13 cellular contexts compared by ENCODE assay signal in genomic region chr2:174587607-174588006, GRCh38. TPM values are rescaled to one million over a fixed set of nuclear protein-coding genes. Genes with fewer than 3 reads are reported as not detected.
A peak's percentile ranks its signal among the peaks of the same experiment; 100 is the strongest.
DNase-seq lines count a peak whose midpoint lies in the region; ATAC-seq and TF ChIP-seq lines count a peak whose summit lies in the region.
"Had no signal": no experiment of that assay in that cellular context is flagged by ENCODE, and none has a peak within 500 bp of the region (broad histone marks: within the 10 kb centered on the region; RNA-seq: fewer than 3 reads in every experiment).

No MANE protein-coding gene starts in this region.

- no peak for ATAC-seq in CD8-positive, alpha-beta T cell
- no peak for ATAC-seq in HG03025 (IDR thresholded peaks at IDR 0.05; ENCODE audit: low FRiP score, unreplicated experiment)

- DNase-seq in AG08395 (ENCODE audit: low spot score), result peak; percentile 26
- DNase-seq in CD8-positive, alpha-beta T cell, result peak in 1 of 7 experiments; percentile 45
- DNase-seq in activated CD4-positive, alpha-beta memory T cell treated with anti-CD3 and anti-CD28 coated beads, Interleukin-2, amount 10 ng/mL, durations not matched to agents 7 days and 5 days, result no peak
- DNase-seq in left kidney (ENCODE audit: low read depth, low spot score), result peak; percentile 61
- no peak for DNase-seq in osteocyte (ENCODE audit: extremely low spot score, unreplicated experiment)
- no peak for DNase-seq in esophagus squamous epithelium (lab: John Stamatoyannopoulos, UW)
- DNase-seq in GM19238 (ENCODE audit: insufficient read length, low spot score), result no peak
- DNase-seq: activated CD4-positive, alpha-beta T cell treated with anti-CD3 and anti-CD28 coated beads for 1 hour; C1 segment of cervical spinal cord; KBM-7; NCI-H69 had no signal

- no peaks in the 10 kb centered on the region for H3K9me3 ChIP-seq in CD8-positive, alpha-beta T cell (ENCODE audit: low read length)
- no peaks in the 10 kb centered on the region for H3K9me3 ChIP-seq in esophagus squamous epithelium
- H3K9me3 ChIP-seq: SJCRH30 had no signal

- H3K36me3 ChIP-seq in CD8-positive, alpha-beta T cell (ENCODE audit: insufficient read depth, low read length), result peaks cover 39% of the 10 kb centered on the region
- H3K36me3 ChIP-seq in esophagus squamous epithelium, result peaks cover 0 to 13% (median 0%) of the 10 kb centered on the region in 3 donors

- WGBS in esophagus squamous epithelium, 2 donors, result 79 to 88% methylated on average over 4 of the region's 4 CpGs

- no peaks in the 10 kb centered on the region for H3K9me3 Mint-ChIP-seq in CD8-positive, alpha-beta T cell
- no peaks in the 10 kb centered on the region for H3K9me3 Mint-ChIP-seq in activated CD4-positive, alpha-beta memory T cell treated with anti-CD3 and anti-CD28 coated beads, Interleukin-2, amount 10 ng/mL, durations not matched to agents 7 days and 5 days
- H3K9me3 Mint-ChIP-seq in osteocyte (ENCODE audit: unreplicated experiment), result no peaks in the 10 kb centered on the region

- POLR2A ChIA-PET in CD8-positive, alpha-beta T cell (lab: Charles Lee), result interaction anchor here (0.7 to 1.7 kb wide), 4 partner anchors 9 to 49 kb away, joined by 3 to 8 read pairs (median 4); partner anchors contain the start of gene WIPF1
- POLR2A ChIA-PET in activated CD4-positive, alpha-beta memory T cell treated with anti-CD3 and anti-CD28 coated beads, Interleukin-2, amount 10 ng/mL, durations not matched to agents 7 days and 5 days (lab: Charles Lee), result interaction anchor here (1.1 to 17.5 kb wide), 4 partner anchors 8 to 31 kb away, joined by 3 to 204 read pairs (median 4); partner anchors contain the start of gene WIPF1

- peaks cover 82% of the 10 kb centered on the region for H3K36me3 Mint-ChIP-seq in CD8-positive, alpha-beta T cell
- H3K36me3 Mint-ChIP-seq in activated CD4-positive, alpha-beta memory T cell treated with anti-CD3 and anti-CD28 coated beads, Interleukin-2, amount 10 ng/mL, durations not matched to agents 7 days and 5 days (ENCODE audit: low read depth), result peaks cover 79% of the 10 kb centered on the region
- peaks cover 11% of the 10 kb centered on the region for H3K36me3 Mint-ChIP-seq in osteocyte (ENCODE audit: unreplicated experiment)

- H3K4me3 ChIP-seq in CD8-positive, alpha-beta T cell (ENCODE audit: low read depth, low read length), result no peak overlapping the region
- no peak overlapping the region for H3K4me3 ChIP-seq in esophagus squamous epithelium
- H3K4me3 ChIP-seq: SJCRH30 had no signal

- intact Hi-C loops in CD8-positive, alpha-beta T cell (cut with DNase I, micrococcal nuclease), result loop anchor here in 1 of 2 experiments (1.0 kb wide), 1 partner anchor 10 kb away; the partner anchor contains the start of gene WIPF1
- intact Hi-C loops in esophagus squamous epithelium (cut with DNase I), result no loop called here

- no peak overlapping the region for H3K27ac ChIP-seq in CD8-positive, alpha-beta T cell (ENCODE audit: low read depth, low read length)
- H3K27ac ChIP-seq in esophagus squamous epithelium, result no peak overlapping the region
- H3K27ac ChIP-seq: SJCRH30 had no signal

- H3K27ac Mint-ChIP-seq in CD8-positive, alpha-beta T cell, result peak overlapping the region; percentile 97
- H3K27ac Mint-ChIP-seq in activated CD4-positive, alpha-beta memory T cell treated with anti-CD3 and anti-CD28 coated beads, Interleukin-2, amount 10 ng/mL, durations not matched to agents 7 days and 5 days, result peak overlapping the region; percentile 69
- H3K27ac Mint-ChIP-seq in osteocyte (ENCODE audit: unreplicated experiment), result no peak overlapping the region

- TF ChIP-seq POLR2A in esophagus squamous epithelium (IDR thresholded peaks at IDR 0.05), result no peak

- TF ChIP-seq CTCF in CD8-positive, alpha-beta T cell (IDR thresholded peaks at IDR 0.05), result no peak
- TF ChIP-seq CTCF in osteocyte (IDR thresholded peaks at IDR 0.05), result no peak
- no peak for TF ChIP-seq CTCF in esophagus squamous epithelium (IDR thresholded peaks at IDR 0.05)

- no peaks in the 10 kb centered on the region for H3K27me3 Mint-ChIP-seq in CD8-positive, alpha-beta T cell (ENCODE audit: low read depth)
- H3K27me3 Mint-ChIP-seq in activated CD4-positive, alpha-beta memory T cell treated with anti-CD3 and anti-CD28 coated beads, Interleukin-2, amount 10 ng/mL, durations not matched to agents 7 days and 5 days, result no peaks in the 10 kb centered on the region
- H3K27me3 Mint-ChIP-seq in osteocyte (ENCODE audit: unreplicated experiment), result no peaks in the 10 kb centered on the region

- H3K27me3 ChIP-seq in CD8-positive, alpha-beta T cell (ENCODE audit: insufficient read depth, low read length), result no peaks in the 10 kb centered on the region
- H3K27me3 ChIP-seq in esophagus squamous epithelium, result no peaks in the 10 kb centered on the region
- H3K27me3 ChIP-seq: SJCRH30 had no signal

- peaks cover 92% of the 10 kb centered on the region for H3K4me1 ChIP-seq in CD8-positive, alpha-beta T cell (ENCODE audit: insufficient read depth, low read length)
- peaks cover 0 to 83% (median 3%) of the 10 kb centered on the region in 3 donors for H3K4me1 ChIP-seq in esophagus squamous epithelium
- H3K4me1 ChIP-seq: SJCRH30 had no signal

- H3K4me1 Mint-ChIP-seq in CD8-positive, alpha-beta T cell (ENCODE audit: low read depth), result peaks cover 93% of the 10 kb centered on the region
- H3K4me1 Mint-ChIP-seq in activated CD4-positive, alpha-beta memory T cell treated with anti-CD3 and anti-CD28 coated beads, Interleukin-2, amount 10 ng/mL, durations not matched to agents 7 days and 5 days, result peaks cover 86% of the 10 kb centered on the region
- H3K4me1 Mint-ChIP-seq in osteocyte (ENCODE audit: unreplicated experiment), result peaks cover 29% of the 10 kb centered on the region

- CTCF ChIA-PET in CD8-positive, alpha-beta T cell (lab: Charles Lee), result interaction anchor here (1.0 to 4.6 kb wide), 4 partner anchors 8 to 101 kb away, joined by 3 to 16 read pairs (median 10); partner anchors contain the start of gene WIPF1
- CTCF ChIA-PET in activated CD4-positive, alpha-beta memory T cell treated with anti-CD3 and anti-CD28 coated beads, Interleukin-2, amount 10 ng/mL, durations not matched to agents 7 days and 5 days (lab: Charles Lee), result interaction anchor here (0.6 to 1.4 kb wide), 3 partner anchors 47 to 110 kb away, joined by 3 read pairs; no protein-coding TSS in a partner anchor

- peak overlapping the region; percentile 80 for H3K4me3 Mint-ChIP-seq in CD8-positive, alpha-beta T cell
- H3K4me3 Mint-ChIP-seq in activated CD4-positive, alpha-beta memory T cell treated with anti-CD3 and anti-CD28 coated beads, Interleukin-2, amount 10 ng/mL, durations not matched to agents 7 days and 5 days, result no peak overlapping the region
- H3K4me3 Mint-ChIP-seq in osteocyte (ENCODE audit: unreplicated experiment), result no peak overlapping the region

RNA-seq across cellular contexts. Expression of gene WIPF1, which starts 10.0 kb away (rescaled TPM):
- 100 to 1,000 TPM; 275 to 282 TPM for total RNA-seq in CD8-positive, alpha-beta T cell
- total RNA-seq in activated CD4-positive, alpha-beta memory T cell treated with anti-CD3 and anti-CD28 coated beads, Interleukin-2, amount 10 ng/mL, durations not matched to agents 7 days and 5 days, result 100 to 1,000 TPM; 574 to 590 TPM
- 57.7 and 60.1 TPM in 2 replicates for total RNA-seq in osteocyte
- 10 to 100 TPM in 1 of 4 donors, 1 to 10 TPM in 3; 2.2 to 17.5 (median 6.0) TPM for total RNA-seq in esophagus squamous epithelium

Comparison
In these comparisons a context has a peak if more than half of its experiments do, and no peak if none do; other contexts are left out.
1. DNase-seq: peak in AG08395 (single experiment) and left kidney (single experiment); none in activated CD4-positive, alpha-beta memory T cell treated with anti-CD3 and anti-CD28 coated beads, Interleukin-2, amount 10 ng/mL, durations not matched to agents 7 days and 5 days (single experiment), osteocyte (single experiment), esophagus squamous epithelium (single experiment) and GM19238 (single experiment).